1 cellular context compared by ENCODE assay signal in genomic region chr22:33866521-33866920, GRCh38.
TF ChIP-seq lines count a peak whose summit lies in the region.

No MANE protein-coding gene starts in this region.

TF ChIP-seq in IMR-90, 13 proteins besides CTCF, POLR2A, EP300 and RAD21:
- TF ChIP-seq CHD1 (IDR thresholded peaks at IDR 0.05; ENCODE audit: low read depth, low read length): no peak
- no peak for TF ChIP-seq MAZ (IDR thresholded peaks at IDR 0.05; ENCODE audit: borderline replicate concordance, low read depth, low read length)
- TF ChIP-seq CEBPB (IDR thresholded peaks at IDR 0.05; ENCODE audit: low read depth, low read length): no peak
